In the genomic region with DNA sequence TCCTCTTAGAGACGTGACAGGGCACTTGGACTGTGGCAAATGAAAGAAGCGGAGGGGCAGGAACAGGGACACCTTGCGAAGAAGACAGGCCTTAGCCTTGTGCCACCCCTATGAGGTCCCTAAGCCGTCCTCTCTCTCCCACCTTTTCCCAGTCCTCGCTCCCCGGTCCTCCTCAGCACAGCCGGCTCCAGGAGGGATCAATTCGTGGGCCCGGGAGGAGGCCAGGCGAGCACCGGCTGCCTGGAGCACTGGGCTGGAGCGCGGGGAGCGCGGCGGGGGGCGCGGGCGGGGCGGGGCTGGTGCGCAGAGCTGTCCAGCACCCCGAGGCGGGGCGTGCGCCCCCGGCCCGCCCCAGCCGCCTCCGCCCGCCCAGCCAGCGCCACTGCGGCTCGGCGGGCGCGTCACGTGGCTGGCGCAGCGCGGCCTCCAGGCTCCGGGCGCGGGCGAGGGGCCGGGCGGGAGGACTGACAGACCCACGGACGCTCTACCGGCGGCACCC, we compare ENCODE assay signal across 1 cellular context.
TF ChIP-seq lines count a peak whose summit lies in the region.

A gene with protein sequence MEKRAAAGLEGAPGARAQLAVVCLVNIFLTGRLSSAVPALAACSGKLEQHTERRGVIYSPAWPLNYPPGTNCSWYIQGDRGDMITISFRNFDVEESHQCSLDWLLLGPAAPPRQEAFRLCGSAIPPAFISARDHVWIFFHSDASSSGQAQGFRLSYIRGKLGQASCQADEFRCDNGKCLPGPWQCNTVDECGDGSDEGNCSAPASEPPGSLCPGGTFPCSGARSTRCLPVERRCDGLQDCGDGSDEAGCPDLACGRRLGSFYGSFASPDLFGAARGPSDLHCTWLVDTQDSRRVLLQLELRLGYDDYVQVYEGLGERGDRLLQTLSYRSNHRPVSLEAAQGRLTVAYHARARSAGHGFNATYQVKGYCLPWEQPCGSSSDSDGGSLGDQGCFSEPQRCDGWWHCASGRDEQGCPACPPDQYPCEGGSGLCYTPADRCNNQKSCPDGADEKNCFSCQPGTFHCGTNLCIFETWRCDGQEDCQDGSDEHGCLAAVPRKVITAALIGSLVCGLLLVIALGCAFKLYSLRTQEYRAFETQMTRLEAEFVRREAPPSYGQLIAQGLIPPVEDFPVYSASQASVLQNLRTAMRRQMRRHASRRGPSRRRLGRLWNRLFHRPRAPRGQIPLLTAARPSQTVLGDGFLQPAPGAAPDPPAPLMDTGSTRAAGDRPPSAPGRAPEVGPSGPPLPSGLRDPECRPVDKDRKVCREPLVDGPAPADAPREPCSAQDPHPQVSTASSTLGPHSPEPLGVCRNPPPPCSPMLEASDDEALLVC (plus strand): TSS at position 467 of the 499 bp plus-strand sequence. CDS start 456 bp downstream, outside the sequence.

TF ChIP-seq in HepG2, 621 proteins besides CTCF, POLR2A, EP300 and RAD21 (continued from another document):
- TF ChIP-seq, protein P1, sequence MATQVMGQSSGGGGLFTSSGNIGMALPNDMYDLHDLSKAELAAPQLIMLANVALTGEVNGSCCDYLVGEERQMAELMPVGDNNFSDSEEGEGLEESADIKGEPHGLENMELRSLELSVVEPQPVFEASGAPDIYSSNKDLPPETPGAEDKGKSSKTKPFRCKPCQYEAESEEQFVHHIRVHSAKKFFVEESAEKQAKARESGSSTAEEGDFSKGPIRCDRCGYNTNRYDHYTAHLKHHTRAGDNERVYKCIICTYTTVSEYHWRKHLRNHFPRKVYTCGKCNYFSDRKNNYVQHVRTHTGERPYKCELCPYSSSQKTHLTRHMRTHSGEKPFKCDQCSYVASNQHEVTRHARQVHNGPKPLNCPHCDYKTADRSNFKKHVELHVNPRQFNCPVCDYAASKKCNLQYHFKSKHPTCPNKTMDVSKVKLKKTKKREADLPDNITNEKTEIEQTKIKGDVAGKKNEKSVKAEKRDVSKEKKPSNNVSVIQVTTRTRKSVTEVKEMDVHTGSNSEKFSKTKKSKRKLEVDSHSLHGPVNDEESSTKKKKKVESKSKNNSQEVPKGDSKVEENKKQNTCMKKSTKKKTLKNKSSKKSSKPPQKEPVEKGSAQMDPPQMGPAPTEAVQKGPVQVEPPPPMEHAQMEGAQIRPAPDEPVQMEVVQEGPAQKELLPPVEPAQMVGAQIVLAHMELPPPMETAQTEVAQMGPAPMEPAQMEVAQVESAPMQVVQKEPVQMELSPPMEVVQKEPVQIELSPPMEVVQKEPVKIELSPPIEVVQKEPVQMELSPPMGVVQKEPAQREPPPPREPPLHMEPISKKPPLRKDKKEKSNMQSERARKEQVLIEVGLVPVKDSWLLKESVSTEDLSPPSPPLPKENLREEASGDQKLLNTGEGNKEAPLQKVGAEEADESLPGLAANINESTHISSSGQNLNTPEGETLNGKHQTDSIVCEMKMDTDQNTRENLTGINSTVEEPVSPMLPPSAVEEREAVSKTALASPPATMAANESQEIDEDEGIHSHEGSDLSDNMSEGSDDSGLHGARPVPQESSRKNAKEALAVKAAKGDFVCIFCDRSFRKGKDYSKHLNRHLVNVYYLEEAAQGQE (IDR thresholded peaks at IDR 0.05; ENCODE audit: borderline replicate concordance in 1 of 2, low read depth in 1 of 2, low read length in 2 of 2), result peak in 1 of 2 experiments; percentile 28; a peak in 2 of 4 replicates
- TF ChIP-seq SAP130 (CRISPR knock-in tag; IDR thresholded peaks at IDR 0.05; ENCODE audit: low read depth), result peak; percentile 55; the same call in 1 of the 2 replicates
- TF ChIP-seq, protein P2, sequence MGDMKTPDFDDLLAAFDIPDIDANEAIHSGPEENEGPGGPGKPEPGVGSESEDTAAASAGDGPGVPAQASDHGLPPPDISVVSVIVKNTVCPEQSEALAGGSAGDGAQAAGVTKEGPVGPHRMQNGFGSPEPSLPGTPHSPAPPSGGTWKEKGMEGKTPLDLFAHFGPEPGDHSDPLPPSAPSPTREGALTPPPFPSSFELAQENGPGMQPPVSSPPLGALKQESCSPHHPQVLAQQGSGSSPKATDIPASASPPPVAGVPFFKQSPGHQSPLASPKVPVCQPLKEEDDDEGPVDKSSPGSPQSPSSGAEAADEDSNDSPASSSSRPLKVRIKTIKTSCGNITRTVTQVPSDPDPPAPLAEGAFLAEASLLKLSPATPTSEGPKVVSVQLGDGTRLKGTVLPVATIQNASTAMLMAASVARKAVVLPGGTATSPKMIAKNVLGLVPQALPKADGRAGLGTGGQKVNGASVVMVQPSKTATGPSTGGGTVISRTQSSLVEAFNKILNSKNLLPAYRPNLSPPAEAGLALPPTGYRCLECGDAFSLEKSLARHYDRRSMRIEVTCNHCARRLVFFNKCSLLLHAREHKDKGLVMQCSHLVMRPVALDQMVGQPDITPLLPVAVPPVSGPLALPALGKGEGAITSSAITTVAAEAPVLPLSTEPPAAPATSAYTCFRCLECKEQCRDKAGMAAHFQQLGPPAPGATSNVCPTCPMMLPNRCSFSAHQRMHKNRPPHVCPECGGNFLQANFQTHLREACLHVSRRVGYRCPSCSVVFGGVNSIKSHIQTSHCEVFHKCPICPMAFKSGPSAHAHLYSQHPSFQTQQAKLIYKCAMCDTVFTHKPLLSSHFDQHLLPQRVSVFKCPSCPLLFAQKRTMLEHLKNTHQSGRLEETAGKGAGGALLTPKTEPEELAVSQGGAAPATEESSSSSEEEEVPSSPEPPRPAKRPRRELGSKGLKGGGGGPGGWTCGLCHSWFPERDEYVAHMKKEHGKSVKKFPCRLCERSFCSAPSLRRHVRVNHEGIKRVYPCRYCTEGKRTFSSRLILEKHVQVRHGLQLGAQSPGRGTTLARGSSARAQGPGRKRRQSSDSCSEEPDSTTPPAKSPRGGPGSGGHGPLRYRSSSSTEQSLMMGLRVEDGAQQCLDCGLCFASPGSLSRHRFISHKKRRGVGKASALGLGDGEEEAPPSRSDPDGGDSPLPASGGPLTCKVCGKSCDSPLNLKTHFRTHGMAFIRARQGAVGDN (CRISPR knock-in tag; IDR thresholded peaks at IDR 0.05), result peak; percentile 41
- no peak for TF ChIP-seq SKI (IDR thresholded peaks at IDR 0.05; ENCODE audit: partially characterized antibody)
- TF ChIP-seq ZSCAN30 (CRISPR knock-in tag; IDR thresholded peaks at IDR 0.05), result no peak
- no peak for TF ChIP-seq ZNF3 (CRISPR knock-in tag; IDR thresholded peaks at IDR 0.05)
- TF ChIP-seq, protein P3, sequence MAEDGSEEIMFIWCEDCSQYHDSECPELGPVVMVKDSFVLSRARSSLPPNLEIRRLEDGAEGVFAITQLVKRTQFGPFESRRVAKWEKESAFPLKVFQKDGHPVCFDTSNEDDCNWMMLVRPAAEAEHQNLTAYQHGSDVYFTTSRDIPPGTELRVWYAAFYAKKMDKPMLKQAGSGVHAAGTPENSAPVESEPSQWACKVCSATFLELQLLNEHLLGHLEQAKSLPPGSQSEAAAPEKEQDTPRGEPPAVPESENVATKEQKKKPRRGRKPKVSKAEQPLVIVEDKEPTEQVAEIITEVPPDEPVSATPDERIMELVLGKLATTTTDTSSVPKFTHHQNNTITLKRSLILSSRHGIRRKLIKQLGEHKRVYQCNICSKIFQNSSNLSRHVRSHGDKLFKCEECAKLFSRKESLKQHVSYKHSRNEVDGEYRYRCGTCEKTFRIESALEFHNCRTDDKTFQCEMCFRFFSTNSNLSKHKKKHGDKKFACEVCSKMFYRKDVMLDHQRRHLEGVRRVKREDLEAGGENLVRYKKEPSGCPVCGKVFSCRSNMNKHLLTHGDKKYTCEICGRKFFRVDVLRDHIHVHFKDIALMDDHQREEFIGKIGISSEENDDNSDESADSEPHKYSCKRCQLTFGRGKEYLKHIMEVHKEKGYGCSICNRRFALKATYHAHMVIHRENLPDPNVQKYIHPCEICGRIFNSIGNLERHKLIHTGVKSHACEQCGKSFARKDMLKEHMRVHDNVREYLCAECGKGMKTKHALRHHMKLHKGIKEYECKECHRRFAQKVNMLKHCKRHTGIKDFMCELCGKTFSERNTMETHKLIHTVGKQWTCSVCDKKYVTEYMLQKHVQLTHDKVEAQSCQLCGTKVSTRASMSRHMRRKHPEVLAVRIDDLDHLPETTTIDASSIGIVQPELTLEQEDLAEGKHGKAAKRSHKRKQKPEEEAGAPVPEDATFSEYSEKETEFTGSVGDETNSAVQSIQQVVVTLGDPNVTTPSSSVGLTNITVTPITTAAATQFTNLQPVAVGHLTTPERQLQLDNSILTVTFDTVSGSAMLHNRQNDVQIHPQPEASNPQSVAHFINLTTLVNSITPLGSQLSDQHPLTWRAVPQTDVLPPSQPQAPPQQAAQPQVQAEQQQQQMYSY (CRISPR knock-in tag; IDR thresholded peaks at IDR 0.05), result no peak
- TF ChIP-seq, protein P4, sequence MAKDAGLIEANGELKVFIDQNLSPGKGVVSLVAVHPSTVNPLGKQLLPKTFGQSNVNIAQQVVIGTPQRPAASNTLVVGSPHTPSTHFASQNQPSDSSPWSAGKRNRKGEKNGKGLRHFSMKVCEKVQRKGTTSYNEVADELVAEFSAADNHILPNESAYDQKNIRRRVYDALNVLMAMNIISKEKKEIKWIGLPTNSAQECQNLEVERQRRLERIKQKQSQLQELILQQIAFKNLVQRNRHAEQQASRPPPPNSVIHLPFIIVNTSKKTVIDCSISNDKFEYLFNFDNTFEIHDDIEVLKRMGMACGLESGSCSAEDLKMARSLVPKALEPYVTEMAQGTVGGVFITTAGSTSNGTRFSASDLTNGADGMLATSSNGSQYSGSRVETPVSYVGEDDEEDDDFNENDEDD (CRISPR knock-in tag; IDR thresholded peaks at IDR 0.05; ENCODE audit: borderline replicate concordance), result peak; percentile 69; the same call in 1 of the 2 replicates
- TF ChIP-seq, protein P5, sequence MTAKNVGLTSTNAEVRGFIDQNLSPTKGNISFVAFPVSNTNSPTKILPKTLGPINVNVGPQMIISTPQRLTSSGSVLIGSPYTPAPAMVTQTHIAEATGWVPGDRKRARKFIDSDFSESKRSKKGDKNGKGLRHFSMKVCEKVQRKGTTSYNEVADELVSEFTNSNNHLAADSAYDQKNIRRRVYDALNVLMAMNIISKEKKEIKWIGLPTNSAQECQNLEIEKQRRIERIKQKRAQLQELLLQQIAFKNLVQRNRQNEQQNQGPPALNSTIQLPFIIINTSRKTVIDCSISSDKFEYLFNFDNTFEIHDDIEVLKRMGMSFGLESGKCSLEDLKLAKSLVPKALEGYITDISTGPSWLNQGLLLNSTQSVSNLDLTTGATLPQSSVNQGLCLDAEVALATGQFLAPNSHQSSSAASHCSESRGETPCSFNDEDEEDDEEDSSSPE (CRISPR knock-in tag; IDR thresholded peaks at IDR 0.05), result peak; percentile 49; the same call in 1 of the 2 replicates
- TF ChIP-seq HNRNPL (IDR thresholded peaks at IDR 0.05; ENCODE audit: low read depth, low read length), result no peak
- TF ChIP-seq ZNF772 (CRISPR knock-in tag; IDR thresholded peaks at IDR 0.05), result no peak
- no peak for TF ChIP-seq ZBTB38 (CRISPR knock-in tag; IDR thresholded peaks at IDR 0.05)
- no peak for TF ChIP-seq ADNP (CRISPR knock-in tag; IDR thresholded peaks at IDR 0.05)
- TF ChIP-seq SPEN (CRISPR knock-in tag; IDR thresholded peaks at IDR 0.05; ENCODE audit: low read depth), result 0 out of 2 replicates have a peak, but pooled peaks have one; percentile 12
- TF ChIP-seq PAF1 (CRISPR knock-in tag; IDR thresholded peaks at IDR 0.05), result no peak
- TF ChIP-seq ZNF883 (CRISPR knock-in tag; IDR thresholded peaks at IDR 0.05; ENCODE audit: not compliant biosample characterization), result no peak
- TF ChIP-seq FOSL1 (CRISPR knock-in tag; IDR thresholded peaks at IDR 0.05; ENCODE audit: borderline replicate concordance), result no peak
- no peak for TF ChIP-seq ZNF510 (CRISPR knock-in tag; IDR thresholded peaks at IDR 0.05; ENCODE audit: low read depth)
- TF ChIP-seq, protein P6, sequence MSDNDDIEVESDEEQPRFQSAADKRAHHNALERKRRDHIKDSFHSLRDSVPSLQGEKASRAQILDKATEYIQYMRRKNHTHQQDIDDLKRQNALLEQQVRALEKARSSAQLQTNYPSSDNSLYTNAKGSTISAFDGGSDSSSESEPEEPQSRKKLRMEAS (IDR thresholded peaks at IDR 0.05), result peak; percentile 45; the same call in 1 of the 2 replicates
- peak; percentile 97 for TF ChIP-seq ZNF263 (CRISPR knock-in tag; IDR thresholded peaks at IDR 0.05)
- no peak for TF ChIP-seq ZNF253 (CRISPR knock-in tag; IDR thresholded peaks at IDR 0.05; ENCODE audit: borderline replicate concordance)
- TF ChIP-seq POLR2AphosphoS2 (IDR thresholded peaks at IDR 0.05; ENCODE audit: low read depth, low read length), result no peak
- no peak for TF ChIP-seq TEAD3 (CRISPR knock-in tag; optimal IDR thresholded peaks at IDR 0.05; ENCODE audit: borderline replicate concordance)
- TF ChIP-seq, protein P7, sequence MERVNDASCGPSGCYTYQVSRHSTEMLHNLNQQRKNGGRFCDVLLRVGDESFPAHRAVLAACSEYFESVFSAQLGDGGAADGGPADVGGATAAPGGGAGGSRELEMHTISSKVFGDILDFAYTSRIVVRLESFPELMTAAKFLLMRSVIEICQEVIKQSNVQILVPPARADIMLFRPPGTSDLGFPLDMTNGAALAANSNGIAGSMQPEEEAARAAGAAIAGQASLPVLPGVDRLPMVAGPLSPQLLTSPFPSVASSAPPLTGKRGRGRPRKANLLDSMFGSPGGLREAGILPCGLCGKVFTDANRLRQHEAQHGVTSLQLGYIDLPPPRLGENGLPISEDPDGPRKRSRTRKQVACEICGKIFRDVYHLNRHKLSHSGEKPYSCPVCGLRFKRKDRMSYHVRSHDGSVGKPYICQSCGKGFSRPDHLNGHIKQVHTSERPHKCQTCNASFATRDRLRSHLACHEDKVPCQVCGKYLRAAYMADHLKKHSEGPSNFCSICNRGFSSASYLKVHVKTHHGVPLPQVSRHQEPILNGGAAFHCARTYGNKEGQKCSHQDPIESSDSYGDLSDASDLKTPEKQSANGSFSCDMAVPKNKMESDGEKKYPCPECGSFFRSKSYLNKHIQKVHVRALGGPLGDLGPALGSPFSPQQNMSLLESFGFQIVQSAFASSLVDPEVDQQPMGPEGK (CRISPR knock-in tag; IDR thresholded peaks at IDR 0.05), result peak; percentile 47; the same call in 1 of the 2 replicates
- TF ChIP-seq, protein P8, sequence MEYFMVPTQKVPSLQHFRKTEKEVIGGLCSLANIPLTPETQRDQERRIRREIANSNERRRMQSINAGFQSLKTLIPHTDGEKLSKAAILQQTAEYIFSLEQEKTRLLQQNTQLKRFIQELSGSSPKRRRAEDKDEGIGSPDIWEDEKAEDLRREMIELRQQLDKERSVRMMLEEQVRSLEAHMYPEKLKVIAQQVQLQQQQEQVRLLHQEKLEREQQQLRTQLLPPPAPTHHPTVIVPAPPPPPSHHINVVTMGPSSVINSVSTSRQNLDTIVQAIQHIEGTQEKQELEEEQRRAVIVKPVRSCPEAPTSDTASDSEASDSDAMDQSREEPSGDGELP (IDR thresholded peaks at IDR 0.05; ENCODE audit: borderline replicate concordance, low read depth), result no peak
- TF ChIP-seq, protein P9, sequence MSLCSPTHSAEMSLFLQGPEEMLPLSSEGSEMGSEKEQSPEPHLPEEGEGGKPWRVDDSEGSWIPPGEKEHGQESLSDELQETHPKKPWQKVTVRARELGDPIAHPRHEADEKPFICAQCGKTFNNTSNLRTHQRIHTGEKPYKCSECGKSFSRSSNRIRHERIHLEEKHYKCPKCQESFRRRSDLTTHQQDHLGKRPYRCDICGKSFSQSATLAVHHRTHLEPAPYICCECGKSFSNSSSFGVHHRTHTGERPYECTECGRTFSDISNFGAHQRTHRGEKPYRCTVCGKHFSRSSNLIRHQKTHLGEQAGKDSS (CRISPR knock-in tag; IDR thresholded peaks at IDR 0.05; ENCODE audit: borderline replicate concordance, low read depth), result 0 out of 2 replicates have a peak, but pooled peaks have one; percentile 39
- TF ChIP-seq ZNF292 (CRISPR knock-in tag; IDR thresholded peaks at IDR 0.05; ENCODE audit: borderline replicate concordance, low read depth), result no peak
- no peak for TF ChIP-seq RNF2 (conservative IDR thresholded peaks at IDR 0.05; ENCODE audit: low read depth)
- TF ChIP-seq FOXM1 (CRISPR knock-in tag; IDR thresholded peaks at IDR 0.05), result no peak
